20 cellular contexts compared by ENCODE assay signal in the genomic region with DNA sequence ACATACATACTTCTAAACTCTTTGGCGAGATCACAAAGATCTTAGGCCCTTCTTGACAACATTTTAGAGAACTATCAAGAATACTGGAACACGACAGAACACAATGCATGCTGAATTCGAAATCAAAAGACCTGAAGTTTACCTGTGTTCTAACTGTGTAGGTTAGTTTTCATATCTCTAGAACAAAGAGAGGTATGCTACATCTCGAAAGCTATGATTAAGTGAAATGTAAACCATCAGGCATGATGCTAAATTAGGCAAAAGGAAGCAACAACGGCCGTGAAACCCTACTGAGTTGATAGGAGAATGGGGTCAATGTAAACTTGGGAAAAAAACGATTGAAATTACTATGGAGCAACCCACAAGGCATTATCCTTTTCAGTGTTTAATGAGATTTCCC. TPM values are rescaled to one million over a fixed set of nuclear protein-coding genes. Genes with fewer than 3 reads are reported as not detected.
DNase-seq lines count a peak whose midpoint lies in the region; ATAC-seq and TF ChIP-seq lines count a peak whose summit lies in the region.
"Had no signal": no experiment of that assay in that cellular context is flagged by ENCODE, and none has a peak within 500 bp of the region (broad histone marks: within the 10 kb centered on the region; RNA-seq: fewer than 3 reads in every experiment).

No MANE protein-coding gene starts in this region.

- intact Hi-C loops in CD8-positive, alpha-beta T cell (cut with DNase I, micrococcal nuclease) = loop anchor here (2.0 to 5.0 kb wide), 2 partner anchors 43 to 45 kb away; partner anchors contain the start of gene IKZF2 (in 2 of the 2)

- peak in 1 of 3 donors; percentile 56 for DNase-seq in CD4-positive, CD25-positive, alpha-beta regulatory T cell
- DNase-seq in CD8-positive, alpha-beta T cell = no peak
- DNase-seq in T-helper 17 cell (no peak), mesothelial cell of epicardium (ENCODE audit: low spot score in 2 of 2, unreplicated experiment in 2 of 2) (no peak)
- DNase-seq: activated CD4-positive, alpha-beta T cell treated with anti-CD3 and anti-CD28 coated beads, Interleukin-2, amount 50 U/mL, for 1 hour; activated naive CD4-positive, alpha-beta T cell treated with Interleukin-2 at 50 U/mL for 16 hours; central memory CD4-positive, alpha-beta T cell; dermis blood vessel endothelial cell; NCI-H1436 treated with DMSO at 0.1 percent for 48 hours; NCI-H524; nephron progenitor cell; right cardiac atrium; stimulated activated CD4-positive, alpha-beta T cell treated with anti-CD3 and anti-CD28 coated beads, Interleukin-4, amount 100 ng/mL, for 1 hour; stimulated activated naive CD4-positive, alpha-beta T cell; T-helper 2 cell had no signal

- peaks cover 89% of the 10 kb centered on the region for H3K4me1 ChIP-seq in CD4-positive, CD25-positive, alpha-beta regulatory T cell (ENCODE audit: control insufficient read depth, insufficient read depth, low read length, poor library complexity, severe bottlenecking)
- peaks cover 13% of the 10 kb centered on the region for H3K4me1 ChIP-seq in CD8-positive, alpha-beta T cell (ENCODE audit: insufficient read depth, low read length)

- no peak for TF ChIP-seq CTCF in CD8-positive, alpha-beta T cell (IDR thresholded peaks at IDR 0.05)
- TF ChIP-seq CTCF in mesothelial cell of epicardium (IDR thresholded peaks at IDR 0.05; ENCODE audit: unreplicated experiment) = no peak

- H3K9me3 ChIP-seq in CD4-positive, CD25-positive, alpha-beta regulatory T cell (ENCODE audit: control insufficient read depth in 2 of 2, low read length in 2 of 2) = no peaks in the 10 kb centered on the region
- no peaks in the 10 kb centered on the region for H3K9me3 ChIP-seq in CD8-positive, alpha-beta T cell (ENCODE audit: low read length)
- no peaks in the 10 kb centered on the region for H3K9me3 ChIP-seq in T-helper 17 cell (ENCODE audit: control insufficient read depth, low read length, poor library complexity, severe bottlenecking)

- H3K4me3 ChIP-seq in CD4-positive, CD25-positive, alpha-beta regulatory T cell (ENCODE audit: low read depth, low read length) = peak overlapping the region; percentile 90
- no peak overlapping the region for H3K4me3 ChIP-seq in CD8-positive, alpha-beta T cell (ENCODE audit: low read depth, low read length)

- peak; percentile 23 to 45 for ATAC-seq in CD4-positive, CD25-positive, alpha-beta regulatory T cell (ENCODE audit: low read depth in 2 of 2)
- no peak for ATAC-seq in CD8-positive, alpha-beta T cell
- no peak for ATAC-seq in T-helper 17 cell
- ATAC-seq in GM18873 (IDR thresholded peaks at IDR 0.05; ENCODE audit: low FRiP score, unreplicated experiment) = no peak
- no peak for ATAC-seq in GM21717 (IDR thresholded peaks at IDR 0.05; ENCODE audit: unreplicated experiment)
- ATAC-seq in GM21528 (IDR thresholded peaks at IDR 0.05; ENCODE audit: low FRiP score, unreplicated experiment) = no peak
- ATAC-seq: right cardiac atrium had no signal

- no peaks in the 10 kb centered on the region for H3K27me3 Mint-ChIP-seq in CD4-positive, CD25-positive, alpha-beta regulatory T cell
- H3K27me3 Mint-ChIP-seq in CD8-positive, alpha-beta T cell (ENCODE audit: low read depth) = no peaks in the 10 kb centered on the region
- H3K27me3 Mint-ChIP-seq in T-helper 17 cell (peaks cover 7% of the 10 kb centered on the region), mesothelial cell of epicardium (ENCODE audit: low read depth) (no peaks in the 10 kb centered on the region)

- peaks cover 3% of the 10 kb centered on the region for H3K36me3 ChIP-seq in CD4-positive, CD25-positive, alpha-beta regulatory T cell (ENCODE audit: control insufficient read depth, insufficient read depth, low read length)
- H3K36me3 ChIP-seq in CD8-positive, alpha-beta T cell (ENCODE audit: insufficient read depth, low read length) = no peaks in the 10 kb centered on the region

- POLR2A ChIA-PET in CD8-positive, alpha-beta T cell (lab: Charles Lee) = interaction anchor here (1.1 kb wide), 1 partner anchor 9 kb away, joined by 3 read pairs; no protein-coding TSS in a partner anchor

- H3K27me3 ChIP-seq in CD4-positive, CD25-positive, alpha-beta regulatory T cell (ENCODE audit: control insufficient read depth, insufficient read depth, low read length) = no peaks in the 10 kb centered on the region
- H3K27me3 ChIP-seq in CD8-positive, alpha-beta T cell (ENCODE audit: insufficient read depth, low read length) = no peaks in the 10 kb centered on the region

- H3K9me3 Mint-ChIP-seq in CD4-positive, CD25-positive, alpha-beta regulatory T cell = no peaks in the 10 kb centered on the region
- no peaks in the 10 kb centered on the region for H3K9me3 Mint-ChIP-seq in CD8-positive, alpha-beta T cell
- H3K9me3 Mint-ChIP-seq in mesothelial cell of epicardium = no peaks in the 10 kb centered on the region
- H3K9me3 Mint-ChIP-seq: nephron progenitor cell had no signal

- H3K36me3 Mint-ChIP-seq in CD4-positive, CD25-positive, alpha-beta regulatory T cell = peaks cover 13% of the 10 kb centered on the region
- no peaks in the 10 kb centered on the region for H3K36me3 Mint-ChIP-seq in CD8-positive, alpha-beta T cell
- H3K36me3 Mint-ChIP-seq in T-helper 17 cell (ENCODE audit: low read depth) = no peaks in the 10 kb centered on the region
- no peaks in the 10 kb centered on the region for H3K36me3 Mint-ChIP-seq in mesothelial cell of epicardium

- peak overlapping the region; percentile 92 to 99 (median 95) for H3K27ac Mint-ChIP-seq in CD4-positive, CD25-positive, alpha-beta regulatory T cell
- H3K27ac Mint-ChIP-seq in CD8-positive, alpha-beta T cell = peak overlapping the region; percentile 82
- H3K27ac Mint-ChIP-seq in T-helper 17 cell = peak overlapping the region; percentile 0
- H3K27ac Mint-ChIP-seq in mesothelial cell of epicardium = peak overlapping the region; percentile 39
- H3K27ac Mint-ChIP-seq: nephron progenitor cell had no signal

- peak overlapping the region; percentile 71 to 84 (median 79) for H3K4me3 Mint-ChIP-seq in CD4-positive, CD25-positive, alpha-beta regulatory T cell
- H3K4me3 Mint-ChIP-seq in CD8-positive, alpha-beta T cell = peak overlapping the region; percentile 50
- H3K4me3 Mint-ChIP-seq in T-helper 17 cell = no peak overlapping the region
- no peak overlapping the region for H3K4me3 Mint-ChIP-seq in mesothelial cell of epicardium
- H3K4me3 Mint-ChIP-seq: nephron progenitor cell had no signal

- peak overlapping the region; percentile 95 for H3K27ac ChIP-seq in CD4-positive, CD25-positive, alpha-beta regulatory T cell (ENCODE audit: insufficient read depth, low read length, poor library complexity, severe bottlenecking)
- no peak overlapping the region for H3K27ac ChIP-seq in CD8-positive, alpha-beta T cell (ENCODE audit: low read depth, low read length)
- H3K27ac ChIP-seq: KMS-11, parathyroid adenoma had no signal

- CTCF ChIA-PET in CD8-positive, alpha-beta T cell (lab: Charles Lee) = no interaction called here

- H3K4me1 Mint-ChIP-seq in CD4-positive, CD25-positive, alpha-beta regulatory T cell = peaks cover 45 to 80% (median 59%) of the 10 kb centered on the region in 4 donors
- H3K4me1 Mint-ChIP-seq in CD8-positive, alpha-beta T cell (ENCODE audit: low read depth) = peaks cover 51% of the 10 kb centered on the region
- H3K4me1 Mint-ChIP-seq in T-helper 17 cell = peaks cover 3% of the 10 kb centered on the region
- H3K4me1 Mint-ChIP-seq in mesothelial cell of epicardium = peaks cover 29% of the 10 kb centered on the region
- H3K4me1 Mint-ChIP-seq: nephron progenitor cell had no signal

RNA-seq across cellular contexts. Expression of gene IKZF2, which starts 43.7 kb away (rescaled TPM):
- total RNA-seq in CD4-positive, CD25-positive, alpha-beta regulatory T cell = 225 TPM
- polyA plus RNA-seq in CD4-positive, CD25-positive, alpha-beta regulatory T cell = 10 to 100 TPM; 26.8 to 36.7 (median 33.7) TPM
- total RNA-seq in CD8-positive, alpha-beta T cell = 10 to 100 TPM; 11.2 to 14.6 TPM
- total RNA-seq in T-helper 17 cell = 10 to 100 TPM; 11.9 to 23.9 TPM
- 44.8 to 47.5 TPM (median 44.9 TPM) in 3 replicates for total RNA-seq in mesothelial cell of epicardium

Comparison
In these comparisons a context has a peak if more than half of its experiments do, and no peak if none do; other contexts are left out.
1. ATAC-seq: peak in CD4-positive, CD25-positive, alpha-beta regulatory T cell (2 of 2); none in CD8-positive, alpha-beta T cell (single experiment), T-helper 17 cell (single experiment), GM18873 (single experiment), GM21717 (single experiment) and GM21528 (single experiment).
2. H3K27ac Mint-ChIP-seq: peak in every context shown above with its lines; median percentile 95 in CD4-positive, CD25-positive, alpha-beta regulatory T cell; 82 in CD8-positive, alpha-beta T cell; 39 in mesothelial cell of epicardium; 0 in T-helper 17 cell.
3. H3K4me3 Mint-ChIP-seq: peak in CD4-positive, CD25-positive, alpha-beta regulatory T cell (4 of 4) and CD8-positive, alpha-beta T cell (single experiment); none in T-helper 17 cell (single experiment) and mesothelial cell of epicardium (single experiment).